26 cellular contexts compared by ENCODE assay signal in the genomic region with DNA sequence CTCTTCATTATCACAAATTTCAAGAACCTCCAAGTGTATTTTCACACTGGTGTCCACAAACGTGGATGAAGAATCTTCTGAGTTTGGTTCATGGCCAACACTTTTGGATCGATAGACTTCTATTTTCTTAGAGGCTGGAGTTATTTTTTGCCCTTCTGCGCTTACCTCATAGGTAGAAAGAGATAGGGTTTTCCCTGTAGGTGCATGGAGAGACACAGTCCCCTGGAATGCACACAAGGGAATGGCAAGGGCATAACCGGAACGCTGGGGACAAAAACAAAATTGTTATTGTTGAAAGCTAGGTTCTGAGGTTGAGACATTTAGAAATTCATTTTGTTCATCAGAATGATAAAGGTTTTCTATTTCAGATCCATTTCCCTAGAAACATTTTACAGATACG. TPM values are rescaled to one million over a fixed set of nuclear protein-coding genes. Genes with fewer than 3 reads are reported as not detected.
A peak's percentile ranks its signal among the peaks of the same experiment; 100 is the strongest.
DNase-seq lines count a peak whose midpoint lies in the region; ATAC-seq, FAIRE-seq and TF ChIP-seq lines count a peak whose summit lies in the region.
"Had no signal": no experiment of that assay in that cellular context is flagged by ENCODE, and none has a peak within 500 bp of the region (broad histone marks: within the 10 kb centered on the region; RNA-seq: fewer than 3 reads in every experiment).

No MANE protein-coding gene starts in this region.

- H3K9me2 ChIP-seq in OCI-LY7 (ENCODE audit: insufficient read depth, low read length) (no peaks in the 10 kb centered on the region), PC-9 (ENCODE audit: insufficient read depth) (no peaks in the 10 kb centered on the region)

- no peak for TF ChIP-seq POLR2A in H1 (IDR thresholded peaks at IDR 0.05; ENCODE audit: control extremely low read depth in 1 of 2, low read depth in 2 of 2, low read length in 2 of 2)

- H3K79me2 ChIP-seq in OCI-LY7 (ENCODE audit: insufficient read depth, low read depth, low read length) (no peaks in the 10 kb centered on the region), PC-9 (ENCODE audit: low read depth) (no peaks in the 10 kb centered on the region), H1 (ENCODE audit: control insufficient read depth in 1 of 2, insufficient read depth in 2 of 2, low read length in 2 of 2) (no peaks in the 10 kb centered on the region)

- CTCF ChIA-PET in OCI-LY7 (lab: Charles Lee; ENCODE audit: unreplicated experiment): no interaction called here
- CTCF ChIA-PET in PC-9 (lab: Charles Lee): no interaction called here
- CTCF ChIA-PET in H1 (lab: Charles Lee; ENCODE audit: partially characterized antibody): interaction anchor here (1.0 to 2.0 kb wide), 3 partner anchors 40 to 214 kb away, joined by 3 to 4 read pairs (median 3); no protein-coding TSS in a partner anchor

- no peak overlapping the region for H3K27ac ChIP-seq in OCI-LY7 (ENCODE audit: low read depth, low read length, poor library complexity, severe bottlenecking)
- H3K27ac ChIP-seq in PC-9: no peak overlapping the region
- no peak overlapping the region for H3K27ac ChIP-seq in H1 (ENCODE audit: low read depth, low read length)
- H3K27ac ChIP-seq: BLaER1 had no signal

- no peak overlapping the region for H2BK15ac ChIP-seq in H1 (ENCODE audit: low read length)

- no peak for TF ChIP-seq RAD21 in H1 (IDR thresholded peaks at IDR 0.05 in 1 of 2, conservative IDR thresholded peaks at IDR 0.05 in 1 of 2; ENCODE audit: low read depth in 2 of 2, low read length in 2 of 2)

- no peaks in the 10 kb centered on the region for H3K23me2 ChIP-seq in H1 (ENCODE audit: low read depth, low read length)

- H3K4me3 ChIP-seq in OCI-LY7 (ENCODE audit: low read depth, low read length, poor library complexity, severe bottlenecking) (no peak overlapping the region), PC-9 (no peak overlapping the region), H1 (ENCODE audit: extremely low read depth in 1 of 4, insufficient read depth in 2 of 4, low read depth in 3 of 4, low read length in 4 of 4) (no peak overlapping the region)
- H3K4me3 ChIP-seq: BLaER1, GM12878 had no signal

- BruUV-seq in OCI-LY7 (replicated peaks; lab: Mats Ljungman, UMichigan): no TSS peak
- BruUV-seq in PC-9 (replicated peaks; lab: Mats Ljungman, UMichigan): no TSS peak

- H3K14ac ChIP-seq in H1 (ENCODE audit: insufficient read length): no peak overlapping the region

- no peak overlapping the region for H3K4me2 ChIP-seq in OCI-LY7 (ENCODE audit: low read length)
- H3K4me2 ChIP-seq in PC-9: no peak overlapping the region
- H3K4me2 ChIP-seq in H1 (ENCODE audit: insufficient read depth in 1 of 2, low read depth in 2 of 2, low read length in 2 of 2): no peak overlapping the region
- H3K4me2 ChIP-seq: BLaER1 had no signal

- no peak overlapping the region for H2BK5ac ChIP-seq in H1 (ENCODE audit: low read depth, low read length)

- no peak overlapping the region for H4K91ac ChIP-seq in H1 (replicated peaks; ENCODE audit: insufficient read length, low read length)

- no peak overlapping the region for H2BK20ac ChIP-seq in H1 (ENCODE audit: low read length)

- ATAC-seq in GM19455 (IDR thresholded peaks at IDR 0.05; ENCODE audit: unreplicated experiment): no peak
- ATAC-seq: GM12878 had no signal

- intact Hi-C loops in OCI-LY7 (cut with micrococcal nuclease; ENCODE audit: unreplicated experiment): loop anchor here (10.0 kb wide), 1 partner anchor 617 kb away; no protein-coding TSS in a partner anchor
- intact Hi-C loops in PC-9 (cut with micrococcal nuclease; ENCODE audit: unreplicated experiment): loop anchor here (5.0 to 10.0 kb wide), 3 partner anchors 207 to 409 kb away; no protein-coding TSS in a partner anchor

- no peaks in the 10 kb centered on the region for H3F3A ChIP-seq in PC-9 (ENCODE audit: insufficient read depth, low read depth)

- no peak overlapping the region for H2BK120ac ChIP-seq in H1 (replicated peaks; ENCODE audit: low read depth, low read length)

- H4K20me1 ChIP-seq in OCI-LY7 (ENCODE audit: insufficient read depth, low read length) (no peaks in the 10 kb centered on the region), PC-9 (ENCODE audit: insufficient read depth) (no peaks in the 10 kb centered on the region), H1 (replicated peaks in 1 of 2; ENCODE audit: control insufficient read depth in 1 of 2, insufficient read depth in 2 of 2, low read length in 2 of 2) (no peaks in the 10 kb centered on the region)
- H4K20me1 ChIP-seq: BLaER1 had no signal

- H3K9me3 ChIP-seq in OCI-LY7 (ENCODE audit: low read length) (no peaks in the 10 kb centered on the region), PC-9 (ENCODE audit: insufficient read depth, low read depth) (no peaks in the 10 kb centered on the region), H1 (ENCODE audit: insufficient read depth in 2 of 2, low read depth in 1 of 2, low read length in 1 of 2) (no peaks in the 10 kb centered on the region)
- H3K9me3 ChIP-seq: BE2C, BLaER1 had no signal

- TF ChIP-seq CTCF in OCI-LY7 (conservative IDR thresholded peaks at IDR 0.05; ENCODE audit: low read length) (no peak), PC-9 (conservative IDR thresholded peaks at IDR 0.05) (no peak), H1 (IDR thresholded peaks at IDR 0.05; ENCODE audit: control extremely low read depth in 1 of 3, insufficient read depth in 1 of 3, low read depth in 1 of 3, low read length in 3 of 3) (no peak)

- H3K4me1 ChIP-seq in OCI-LY7 (ENCODE audit: insufficient read depth, low read length, poor library complexity, severe bottlenecking): no peaks in the 10 kb centered on the region
- H3K4me1 ChIP-seq in PC-9 (replicated peaks; ENCODE audit: insufficient read depth): no peaks in the 10 kb centered on the region
- no peaks in the 10 kb centered on the region for H3K4me1 ChIP-seq in H1 (replicated peaks in 1 of 4; ENCODE audit: control insufficient read depth in 3 of 4, insufficient read depth in 4 of 4, low read length in 3 of 4)
- H3K4me1 ChIP-seq: BE2C, BLaER1 had no signal

- H3K36me3 ChIP-seq in OCI-LY7 (ENCODE audit: insufficient read depth, low read length) (no peaks in the 10 kb centered on the region), PC-9 (ENCODE audit: low read depth) (no peaks in the 10 kb centered on the region), H1 (ENCODE audit: control insufficient read depth in 2 of 4, insufficient read depth in 4 of 4, low read length in 3 of 4) (no peaks in the 10 kb centered on the region)
- H3K36me3 ChIP-seq: BE2C, BLaER1 had no signal

- H3K79me1 ChIP-seq in H1 (ENCODE audit: low read depth, low read length): no peaks in the 10 kb centered on the region

- TF ChIP-seq EP300 in H1 (IDR thresholded peaks at IDR 0.05; ENCODE audit: borderline replicate concordance in 1 of 2, low read depth in 2 of 2, low read length in 2 of 2): no peak

- H3K4ac ChIP-seq in H1 (replicated peaks; ENCODE audit: insufficient read length, low read depth, low read length): no peak overlapping the region

- H3K23ac ChIP-seq in H1 (ENCODE audit: insufficient read length): no peak overlapping the region

- H3K27me3 ChIP-seq in PC-9 (ENCODE audit: insufficient read depth, low read depth): no peaks in the 10 kb centered on the region
- H3K27me3 ChIP-seq in H1 (replicated peaks in 1 of 4; ENCODE audit: control insufficient read depth in 3 of 4, extremely low read depth in 1 of 4, insufficient read depth in 3 of 4, low read length in 3 of 4): no peaks in the 10 kb centered on the region; a peak in 1 of 7 replicates
- H3K27me3 ChIP-seq: BLaER1 had no signal

- H3K18ac ChIP-seq in H1 (ENCODE audit: extremely low read depth, low read length): no peak overlapping the region

- H2AK5ac ChIP-seq in H1 (ENCODE audit: low read depth, low read length): no peak overlapping the region

- POLR2A ChIA-PET in OCI-LY7 (lab: Charles Lee) (no interaction called here), PC-9 (lab: Charles Lee; ENCODE audit: unreplicated experiment) (no interaction called here), H1 (lab: Charles Lee; ENCODE audit: partially characterized antibody) (no interaction called here)

- peak overlapping the region; percentile 24; the same call in 1 of the 2 replicates for H2AFZ ChIP-seq in OCI-LY7 (ENCODE audit: low read length)
- 0 out of 2 replicates have a peak overlapping the region, but pooled peaks have one; percentile 20 for H2AFZ ChIP-seq in PC-9
- 0 out of 2 replicates have a peak overlapping the region, but pooled peaks have one; percentile 13 for H2AFZ ChIP-seq in H1 (ENCODE audit: low read length)

- H3K9ac ChIP-seq in H1 (replicated peaks in 1 of 4; ENCODE audit: extremely low read depth in 1 of 4, low read depth in 3 of 4, low read length in 3 of 4): no peak overlapping the region
- H3K9ac ChIP-seq: BLaER1 had no signal

- WGBS in H1 (ENCODE audit: extremely low coverage in 1 of 2, insufficient coverage in 1 of 2, insufficient read length in 1 of 2, insufficient replicate concordance in 2 of 2, low coverage in 1 of 2, low lambda C conversion rate in 2 of 2, missing lambda C conversion rate in 1 of 2), 2 experiments: 85% methylated on average over 6 of the region's 6 CpGs; no CpG with 5 or more reads in 1 of the 2 experiments

- no peak for FAIRE-seq in H1 (lab: Jason Lieb, UNC)
- FAIRE-seq: A204.1, GM12878, GM12892, GM18507 had no signal

- H3K56ac ChIP-seq in H1 (replicated peaks; ENCODE audit: insufficient read length, low read depth, low read length): no peak overlapping the region

- no peak overlapping the region for H2BK12ac ChIP-seq in H1 (ENCODE audit: low read depth, low read length)

- no peak overlapping the region for H4K5ac ChIP-seq in H1 (ENCODE audit: insufficient read length, low read depth, low read length)

- DNase-seq in OCI-LY7 (ENCODE audit: low spot score): no peak
- DNase-seq in PC-9: no peak
- no peak for DNase-seq in H1 (ENCODE audit: low read depth in 1 of 2, low spot score in 2 of 2)
- DNase-seq in NCI-H526 (lab: John Stamatoyannopoulos, UW): no peak
- DNase-seq in NCI-H524 (lab: John Stamatoyannopoulos, UW): no peak
- DNase-seq: 8988T; ACHN; BE2C; C1 segment of cervical spinal cord; CD4-positive, alpha-beta memory T cell; CD4-positive, CD25-positive, alpha-beta regulatory T cell; CD8-positive, alpha-beta memory T cell; COR-L47; DMS 273 treated with DMSO at 0.1 percent for 48 hours; DMS153; DMS53; DMS79; DND-41; EL; GDM1 had no signal

- no peak overlapping the region for H4K8ac ChIP-seq in H1 (ENCODE audit: extremely low read depth, insufficient read depth, low read length)

RNA-seq across cellular contexts. Expression of a gene that starts 13.7 kb away (rescaled TPM):
- 40.6 and 48.1 TPM in 2 replicates for total RNA-seq in OCI-LY7 (2014; rRNA removed; shearing (Covaris generic))
- total RNA-seq in OCI-LY7 (2022): 77.4 and 93.6 TPM in 2 replicates
- 64.2 and 87.2 TPM in 2 replicates for total RNA-seq in PC-9 (2021)
- 112 and 131 TPM in 2 replicates for total RNA-seq in H1 (2021; fragmentation: NEBNext Ultra II Directional; extraction: Animal tissue kit (Norgen Biotek cat#: 25700))
- 24.0 and 44.9 TPM in 2 replicates for polyA plus RNA-seq in H1 (2011; rRNA removed)
- polyA plus RNA-seq in H1 (2011; cell fraction: cytosol; rRNA removed): 48.2 TPM
- polyA plus RNA-seq in H1 (2011; cell fraction: nucleus; rRNA removed): 21.5 TPM
- polyA plus RNA-seq in H1 (2012, experiment 1 of 2): 55.1 to 83.1 TPM (median 66.4 TPM) in 4 replicates
- 5.1 TPM for polyA plus RNA-seq in H1 (2012, experiment 2 of 2)
- polyA plus RNA-seq in H1 (2013, experiment 1 of 2): 86.7 TPM
- polyA plus RNA-seq in H1 (2013, experiment 2 of 2): 89.4 TPM
- 40.8 and 64.1 TPM in 2 replicates for polyA minus RNA-seq in H1 (2011; rRNA and poly(A)+ RNA removed)
- 32.8 TPM for polyA minus RNA-seq in H1 (2011; cell fraction: cytosol; rRNA and poly(A)+ RNA removed)
- polyA minus RNA-seq in H1 (2011; cell fraction: nucleus; rRNA and poly(A)+ RNA removed): 95.0 TPM
